Comparison of ENCODE assay signal across 20 cellular contexts in genomic region chr11:74669311-74670160, GRCh38.
DNase-seq lines count a peak whose midpoint lies in the region; ATAC-seq and TF ChIP-seq lines count a peak whose summit lies in the region.
"Had no signal": no experiment of that assay in that cellular context is flagged by ENCODE, and none has a peak within 500 bp of the region (broad histone marks: within the 10 kb centered on the region; RNA-seq: fewer than 3 reads in every experiment).

No MANE protein-coding gene starts in this region.

- dilution Hi-C loops in IMR-90 (cut with HindIII; ENCODE audit: low sequenced_read_pairs, unreplicated experiment), result no loop called here

- H3K36me3 ChIP-seq in IMR-90 (ENCODE audit: control insufficient read depth, insufficient read depth, low read length), result no peaks in the 10 kb centered on the region
- H3K36me3 ChIP-seq in neuronal stem cell (replicated peaks in 1 of 2; ENCODE audit: control insufficient read depth in 2 of 2, insufficient read depth in 2 of 2, low read length in 2 of 2), result no peaks in the 10 kb centered on the region
- H3K36me3 ChIP-seq in uterus, result no peaks in the 10 kb centered on the region
- H3K36me3 ChIP-seq: BLaER1 treated with 17β-estradiol and CSF1 and Interleukin-3, amounts not matched to agents 10 nM and 100 nM had no signal

- H2BK5ac ChIP-seq in IMR-90 (ENCODE audit: low read depth, low read length, poor library complexity, severe bottlenecking) (no peak overlapping the region), neuronal stem cell (ENCODE audit: low read length) (no peak overlapping the region)

- H3K79me1 ChIP-seq in IMR-90 (ENCODE audit: low read depth in 1 of 2, low read length in 2 of 2) (no peaks in the 10 kb centered on the region; a peak in 1 of 4 replicates), neuronal stem cell (ENCODE audit: low read depth, low read length) (no peaks in the 10 kb centered on the region)

- H2AFZ ChIP-seq in IMR-90 (replicated peaks; ENCODE audit: low read length, poor library complexity) (no peak overlapping the region), neuronal stem cell (ENCODE audit: low read length) (no peak overlapping the region)

- POLR2A ChIA-PET in IMR-90 (lab: Charles Lee; ENCODE audit: unreplicated experiment), result no interaction called here
- POLR2A ChIA-PET in activated CD4-positive, alpha-beta T cell treated with anti-CD3 and anti-CD28 coated beads for 36 hours (lab: Charles Lee), result no interaction called here

- H3K9me3 ChIP-seq in IMR-90 (ENCODE audit: control insufficient read depth, insufficient read depth, low read length) (peaks cover 2% of the 10 kb centered on the region; the same call in 1 of the 2 replicates), neuronal stem cell (replicated peaks in 1 of 2; ENCODE audit: control insufficient read depth in 2 of 2, insufficient read depth in 1 of 2, low read depth in 1 of 2, low read length in 2 of 2) (no peaks in the 10 kb centered on the region), uterus (no peaks in the 10 kb centered on the region)
- H3K9me3 ChIP-seq: SK-N-SH had no signal

- H3K9me1 ChIP-seq in IMR-90 (ENCODE audit: insufficient read depth, low read length), result peaks cover 14% of the 10 kb centered on the region

- in situ Hi-C loops in IMR-90 (cut with MboI; ENCODE audit: low sequenced_read_pairs), result no loop called here

- H3K4me1 ChIP-seq in IMR-90 (ENCODE audit: control insufficient read depth, insufficient read depth, low read length) (peaks cover 22% of the 10 kb centered on the region), neuronal stem cell (ENCODE audit: control insufficient read depth in 2 of 2, insufficient read depth in 1 of 2, low read depth in 1 of 2, low read length in 2 of 2) (peaks cover 0 to 2% of the 10 kb centered on the region in 2 donors), uterus (peaks cover 5 to 7% of the 10 kb centered on the region in 2 donors)

- no peaks in the 10 kb centered on the region for H3K9me3 Mint-ChIP-seq in activated CD4-positive, alpha-beta T cell treated with anti-CD3 and anti-CD28 coated beads for 36 hours (ENCODE audit: low read depth)
- H3K9me3 Mint-ChIP-seq: CD4-positive, alpha-beta T cell had no signal

- H2BK120ac ChIP-seq in IMR-90 (ENCODE audit: low read depth, low read length), result peak overlapping the region; percentile 54; the same call in 1 of the 2 replicates
- H2BK120ac ChIP-seq in neuronal stem cell (ENCODE audit: low read depth, low read length), result no peak overlapping the region

- no peak overlapping the region for H2AK9ac ChIP-seq in IMR-90 (replicated peaks; ENCODE audit: low read depth, low read length, poor library complexity)

- CTCF ChIA-PET in IMR-90 (lab: Yijun Ruan, JAX), result no interaction called here
- CTCF ChIA-PET in activated CD4-positive, alpha-beta T cell treated with anti-CD3 and anti-CD28 coated beads for 36 hours (lab: Charles Lee), result interaction anchor here (1.1 to 1.3 kb wide), 2 partner anchors 15 to 33 kb away, joined by 4 to 5 read pairs; no protein-coding TSS in a partner anchor

- H3K56ac ChIP-seq in IMR-90 (ENCODE audit: extremely low read depth, insufficient read depth, low read length), result no peak overlapping the region

- no peaks in the 10 kb centered on the region for H3K4me1 Mint-ChIP-seq in activated CD4-positive, alpha-beta T cell treated with anti-CD3 and anti-CD28 coated beads for 36 hours

- H3K4me2 ChIP-seq in IMR-90 (ENCODE audit: low read depth, low read length), result no peak overlapping the region
- H3K4me2 ChIP-seq in neuronal stem cell (ENCODE audit: insufficient read depth, low read length, poor library complexity, severe bottlenecking), result no peak overlapping the region
- H3K4me2 ChIP-seq: BLaER1 treated with 17β-estradiol and CSF1 and Interleukin-3, amounts not matched to agents 10 nM and 100 nM; SK-N-SH had no signal

- H3K4me3 Mint-ChIP-seq in activated CD4-positive, alpha-beta T cell treated with anti-CD3 and anti-CD28 coated beads for 36 hours, result no peak overlapping the region
- H3K4me3 Mint-ChIP-seq: CD4-positive, alpha-beta T cell had no signal

- no peak overlapping the region for H3K14ac ChIP-seq in IMR-90 (replicated peaks; ENCODE audit: low read depth, low read length)
- H3K14ac ChIP-seq in neuronal stem cell (ENCODE audit: low read length), result no peak overlapping the region

- no peaks in the 10 kb centered on the region for H3K27me3 Mint-ChIP-seq in activated CD4-positive, alpha-beta T cell treated with anti-CD3 and anti-CD28 coated beads for 36 hours
- H3K27me3 Mint-ChIP-seq: CD4-positive, alpha-beta T cell had no signal

- peak overlapping the region; percentile 73; the same call in 1 of the 2 replicates for H4K5ac ChIP-seq in IMR-90 (ENCODE audit: low read depth, low read length)

- intact Hi-C loops in Right ventricle myocardium superior (cut with DNase I), result no loop called here
- intact Hi-C loops in left cardiac atrium (cut with DNase I), result no loop called here
- intact Hi-C loops in IMR-90 (cut with micrococcal nuclease), result no loop called here
- intact Hi-C loops in uterus (cut with DNase I; ENCODE audit: low total_unique reads), result no loop called here
- intact Hi-C loops in activated CD4-positive, alpha-beta T cell treated with anti-CD3 and anti-CD28 coated beads for 36 hours (cut with DNase I, micrococcal nuclease), result no loop called here

- no peak for TF ChIP-seq RAD21 in IMR-90 (IDR thresholded peaks at IDR 0.05; ENCODE audit: low read length)

- H4K20me1 ChIP-seq in IMR-90 (ENCODE audit: insufficient read depth, low read length), result no peaks in the 10 kb centered on the region
- H4K20me1 ChIP-seq: BLaER1 treated with 17β-estradiol and CSF1 and Interleukin-3, amounts not matched to agents 10 nM and 100 nM had no signal

- H2BK12ac ChIP-seq in neuronal stem cell (ENCODE audit: low read length), result no peak overlapping the region

- ATAC-seq in Right ventricle myocardium superior (ENCODE audit: poor library complexity) (peak; percentile 10), left cardiac atrium (no peak), IMR-90 (ENCODE audit: low read depth) (no peak), HG03565 (IDR thresholded peaks at IDR 0.05; ENCODE audit: unreplicated experiment) (no peak)
- ATAC-seq in activated CD4-positive, alpha-beta T cell treated with anti-CD3 and anti-CD28 coated beads for 36 hours, result no peak
- ATAC-seq: Panc1 had no signal

- no peak overlapping the region for H3K27ac ChIP-seq in IMR-90 (ENCODE audit: insufficient read depth, low read length)
- no peak overlapping the region for H3K27ac ChIP-seq in neuronal stem cell (replicated peaks; ENCODE audit: low read length)
- peak overlapping the region; percentile 37 to 58 for H3K27ac ChIP-seq in uterus
- H3K27ac ChIP-seq: BLaER1 treated with 17β-estradiol and CSF1 and Interleukin-3, amounts not matched to agents 10 nM and 100 nM; RWPE1 had no signal

- DNase-seq in Right ventricle myocardium superior (no peak), left cardiac atrium (no peak), IMR-90 (no peak), neuronal stem cell (ENCODE audit: low spot score) (no peak), uterus (no peak)
- DNase-seq in activated CD4-positive, alpha-beta T cell treated with anti-CD3 and anti-CD28 coated beads for 36 hours, result no peak
- no peak for DNase-seq in stimulated activated CD4-positive, alpha-beta T cell treated with anti-CD3 and anti-CD28 coated beads, Interleukin-15, amount 100 ng/mL, for 24 hours
- DNase-seq: AML-193; CD4-positive, alpha-beta T cell; KG1; MM.1S; NCI-H2029; NCI-H446 treated with DMSO at 0.1 percent for 48 hours; NCI-H526 treated with DMSO at 0.1 percent for 48 hours; SIG-M5; SK-N-SH had no signal

- H3K27ac Mint-ChIP-seq in activated CD4-positive, alpha-beta T cell treated with anti-CD3 and anti-CD28 coated beads for 36 hours, result no peak overlapping the region
- H3K27ac Mint-ChIP-seq: CD4-positive, alpha-beta T cell had no signal

- H4K8ac ChIP-seq in IMR-90 (ENCODE audit: low read depth in 2 of 2, low read length in 2 of 2), result no peak overlapping the region
- no peak overlapping the region for H4K8ac ChIP-seq in neuronal stem cell (ENCODE audit: low read depth, low read length)

- no peak overlapping the region for H3K4me3 ChIP-seq in IMR-90 (ENCODE audit: insufficient read depth, low read depth, low read length)
- no peak overlapping the region for H3K4me3 ChIP-seq in neuronal stem cell (ENCODE audit: low read length in 2 of 2)
- H3K4me3 ChIP-seq in uterus, result no peak overlapping the region
- H3K4me3 ChIP-seq: BLaER1 treated with 17β-estradiol and CSF1 and Interleukin-3, amounts not matched to agents 10 nM and 100 nM had no signal

- no peak overlapping the region for H3K4ac ChIP-seq in IMR-90 (ENCODE audit: low read depth, low read length)
- H3K4ac ChIP-seq in neuronal stem cell (ENCODE audit: low read length), result no peak overlapping the region

- H2BK15ac ChIP-seq in IMR-90 (ENCODE audit: low read depth, low read length) (peak overlapping the region; percentile 31; the same call in 1 of the 3 replicates), neuronal stem cell (ENCODE audit: low read length) (no peak overlapping the region)

- no TSS peak for BruUV-seq in IMR-90 (replicated peaks; lab: Mats Ljungman, UMichigan)

- TF ChIP-seq POLR2A in IMR-90 (IDR thresholded peaks at IDR 0.05; ENCODE audit: low read depth, low read length), result no peak
- TF ChIP-seq POLR2A in uterus (IDR thresholded peaks at IDR 0.05), result no peak

- no peaks in the 10 kb centered on the region for H3K27me3 ChIP-seq in IMR-90 (ENCODE audit: control insufficient read depth, insufficient read depth, low read length)
- H3K27me3 ChIP-seq in neuronal stem cell (ENCODE audit: control insufficient read depth in 3 of 3, insufficient read depth in 3 of 3, low read depth in 1 of 3, low read length in 3 of 3), result no peaks in the 10 kb centered on the region
- no peaks in the 10 kb centered on the region for H3K27me3 ChIP-seq in uterus
- H3K27me3 ChIP-seq: BLaER1 treated with 17β-estradiol and CSF1 and Interleukin-3, amounts not matched to agents 10 nM and 100 nM had no signal

- TF ChIP-seq CTCF in IMR-90 (conservative IDR thresholded peaks at IDR 0.05; ENCODE audit: low read depth, low read length) (no peak), uterus (IDR thresholded peaks at IDR 0.05) (no peak)

- WGBS in IMR-90 (ENCODE audit: extremely low coverage in 2 of 2, insufficient read length in 1 of 2), 2 experiments, result 92% methylated on average over 6 of the region's 17 CpGs; no CpG with 5 or more reads in 1 of the 2 experiments
- no CpG with 5 or more reads among the region's 17 CpGs for WGBS in neuronal stem cell (ENCODE audit: extremely low coverage in 2 of 2, insufficient read length in 2 of 2, insufficient replicate concordance in 1 of 2), 2 donors

- peak overlapping the region; percentile 31; the same call in 1 of the 2 replicates for H4K91ac ChIP-seq in IMR-90 (ENCODE audit: insufficient read depth, low read depth, low read length)
- H4K91ac ChIP-seq in neuronal stem cell (ENCODE audit: low read depth, low read length, poor library complexity), result no peak overlapping the region

- H3K23ac ChIP-seq in IMR-90 (ENCODE audit: low read depth, low read length), result no peak overlapping the region
- H3K23ac ChIP-seq in neuronal stem cell (ENCODE audit: low read depth, low read length, poor library complexity), result no peak overlapping the region

- H3K36me3 Mint-ChIP-seq in activated CD4-positive, alpha-beta T cell treated with anti-CD3 and anti-CD28 coated beads for 36 hours (ENCODE audit: low read depth), result no peaks in the 10 kb centered on the region

- H2AK5ac ChIP-seq in IMR-90 (ENCODE audit: low read depth, low read length) (peak overlapping the region; percentile 93), neuronal stem cell (ENCODE audit: low read depth, low read length) (no peak overlapping the region)

- H3K9ac ChIP-seq in IMR-90 (ENCODE audit: low read depth, low read length) (no peak overlapping the region), neuronal stem cell (ENCODE audit: low read depth, low read length, poor library complexity) (no peak overlapping the region)
- H3K9ac ChIP-seq: BLaER1 treated with 17β-estradiol and CSF1 and Interleukin-3, amounts not matched to agents 10 nM and 100 nM; SK-N-SH had no signal

- no peak overlapping the region for H2BK20ac ChIP-seq in IMR-90 (ENCODE audit: low read depth, low read length)

- H3K18ac ChIP-seq in IMR-90 (ENCODE audit: low read depth, low read length) (peak overlapping the region; percentile 15; the same call in 1 of the 2 replicates), neuronal stem cell (ENCODE audit: low read length) (peak overlapping the region; percentile 40)

Comparison
In these comparisons a context has a peak if more than half of its experiments do, and no peak if none do; other contexts are left out.
1. H3K27ac ChIP-seq: peak in uterus (2 of 2); none in IMR-90 (single experiment) and neuronal stem cell (single experiment).